ENCODE assay signal across 1 cellular context in the genomic region with DNA sequence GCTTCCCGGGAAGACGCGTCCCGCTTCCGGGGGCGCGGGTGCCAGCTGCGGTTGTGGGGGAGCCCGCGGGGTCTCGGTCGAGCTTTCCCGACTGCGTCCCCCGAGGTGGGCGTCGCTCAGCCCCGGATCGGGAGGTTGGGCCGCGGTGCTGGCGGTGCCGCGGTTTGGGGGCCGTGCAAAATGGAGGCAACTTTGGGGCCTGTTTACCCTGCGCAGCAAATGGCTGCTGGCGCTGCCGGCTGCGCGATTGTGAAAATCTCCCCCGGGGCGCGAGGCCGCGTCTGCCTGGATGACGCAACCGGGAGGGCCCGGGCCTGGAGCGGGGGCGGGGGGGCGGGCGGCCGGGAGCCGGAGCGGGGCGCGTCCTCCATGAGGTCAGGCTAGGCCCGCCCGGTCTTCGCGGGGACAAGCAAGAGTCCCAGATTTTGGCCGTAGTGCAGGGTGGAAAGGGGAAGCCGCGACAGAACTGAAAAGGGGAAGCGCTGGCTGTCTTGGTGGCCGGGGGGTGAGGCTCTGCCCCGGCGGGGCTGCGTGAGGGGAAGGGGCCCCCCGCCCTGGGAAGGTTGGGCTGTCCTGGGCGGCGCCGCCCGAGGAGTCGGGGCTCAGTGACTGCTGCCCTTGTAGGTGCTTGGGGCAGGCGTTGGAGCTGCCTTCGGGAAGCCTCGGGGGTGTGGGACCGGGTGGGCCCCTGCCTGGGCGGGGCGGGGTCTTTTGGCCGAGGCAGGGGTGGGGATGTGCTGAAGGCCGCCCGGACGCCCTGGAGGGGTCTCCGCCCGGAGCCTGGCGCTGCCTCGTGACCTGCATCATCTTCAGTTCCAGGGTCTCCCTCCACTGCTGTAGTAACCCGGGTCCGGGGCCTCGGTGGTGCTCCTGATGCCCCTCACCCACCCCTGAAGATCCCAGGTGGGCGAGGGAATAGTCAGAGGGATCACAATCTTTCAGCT.
TF ChIP-seq lines count a peak whose summit lies in the region.

No MANE protein-coding gene starts in this region.

TF ChIP-seq in GM12878, 131 proteins besides CTCF, POLR2A, EP300 and RAD21 (continued from another document):
- TF ChIP-seq, protein P1, sequence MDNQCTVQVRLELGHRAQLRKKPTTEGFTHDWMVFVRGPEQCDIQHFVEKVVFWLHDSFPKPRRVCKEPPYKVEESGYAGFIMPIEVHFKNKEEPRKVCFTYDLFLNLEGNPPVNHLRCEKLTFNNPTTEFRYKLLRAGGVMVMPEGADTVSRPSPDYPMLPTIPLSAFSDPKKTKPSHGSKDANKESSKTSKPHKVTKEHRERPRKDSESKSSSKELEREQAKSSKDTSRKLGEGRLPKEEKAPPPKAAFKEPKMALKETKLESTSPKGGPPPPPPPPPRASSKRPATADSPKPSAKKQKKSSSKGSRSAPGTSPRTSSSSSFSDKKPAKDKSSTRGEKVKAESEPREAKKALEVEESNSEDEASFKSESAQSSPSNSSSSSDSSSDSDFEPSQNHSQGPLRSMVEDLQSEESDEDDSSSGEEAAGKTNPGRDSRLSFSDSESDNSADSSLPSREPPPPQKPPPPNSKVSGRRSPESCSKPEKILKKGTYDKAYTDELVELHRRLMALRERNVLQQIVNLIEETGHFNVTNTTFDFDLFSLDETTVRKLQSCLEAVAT (IDR thresholded peaks at IDR 0.05) = no peak
- TF ChIP-seq LARP7 (IDR thresholded peaks at IDR 0.05) = peak; percentile 89; the same call in 1 of the 2 replicates
- no peak for TF ChIP-seq IRF4 (IDR thresholded peaks at IDR 0.05; ENCODE audit: low read depth, low read length)
- TF ChIP-seq SPI1 (IDR thresholded peaks at IDR 0.05; ENCODE audit: borderline replicate concordance, insufficient read depth, low read depth, low read length) = peak; percentile 92
- TF ChIP-seq, protein P2, sequence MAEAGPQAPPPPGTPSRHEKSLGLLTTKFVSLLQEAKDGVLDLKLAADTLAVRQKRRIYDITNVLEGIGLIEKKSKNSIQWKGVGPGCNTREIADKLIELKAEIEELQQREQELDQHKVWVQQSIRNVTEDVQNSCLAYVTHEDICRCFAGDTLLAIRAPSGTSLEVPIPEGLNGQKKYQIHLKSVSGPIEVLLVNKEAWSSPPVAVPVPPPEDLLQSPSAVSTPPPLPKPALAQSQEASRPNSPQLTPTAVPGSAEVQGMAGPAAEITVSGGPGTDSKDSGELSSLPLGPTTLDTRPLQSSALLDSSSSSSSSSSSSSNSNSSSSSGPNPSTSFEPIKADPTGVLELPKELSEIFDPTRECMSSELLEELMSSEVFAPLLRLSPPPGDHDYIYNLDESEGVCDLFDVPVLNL (IDR thresholded peaks at IDR 0.05; ENCODE audit: low read depth, low read length) = no peak
- TF ChIP-seq DPF2 (IDR thresholded peaks at IDR 0.05) = peak; percentile 42; the same call in 1 of the 2 replicates
- TF ChIP-seq NR2C2 (IDR thresholded peaks at IDR 0.05; ENCODE audit: borderline replicate concordance, control insufficient read depth, insufficient read length, low read depth) = no peak
- TF ChIP-seq NFXL1 (IDR thresholded peaks at IDR 0.05; ENCODE audit: borderline replicate concordance) = no peak
- TF ChIP-seq ETV6 (conservative IDR thresholded peaks at IDR 0.05 in 1 of 2, IDR thresholded peaks at IDR 0.05 in 1 of 2; ENCODE audit: borderline replicate concordance in 1 of 2, low read depth in 1 of 2) = no peak
- no peak for TF ChIP-seq ESRRA (IDR thresholded peaks at IDR 0.05; ENCODE audit: low read length)
- TF ChIP-seq IKZF1 (conservative IDR thresholded peaks at IDR 0.05) = peak; percentile 82
- peak in 1 of 2 experiments; percentile 80; a peak in 2 of 3 replicates for TF ChIP-seq EGR1 (IDR thresholded peaks at IDR 0.05; ENCODE audit: borderline replicate concordance in 1 of 2, low read depth in 2 of 2, low read length in 2 of 2)
- TF ChIP-seq, protein P3, sequence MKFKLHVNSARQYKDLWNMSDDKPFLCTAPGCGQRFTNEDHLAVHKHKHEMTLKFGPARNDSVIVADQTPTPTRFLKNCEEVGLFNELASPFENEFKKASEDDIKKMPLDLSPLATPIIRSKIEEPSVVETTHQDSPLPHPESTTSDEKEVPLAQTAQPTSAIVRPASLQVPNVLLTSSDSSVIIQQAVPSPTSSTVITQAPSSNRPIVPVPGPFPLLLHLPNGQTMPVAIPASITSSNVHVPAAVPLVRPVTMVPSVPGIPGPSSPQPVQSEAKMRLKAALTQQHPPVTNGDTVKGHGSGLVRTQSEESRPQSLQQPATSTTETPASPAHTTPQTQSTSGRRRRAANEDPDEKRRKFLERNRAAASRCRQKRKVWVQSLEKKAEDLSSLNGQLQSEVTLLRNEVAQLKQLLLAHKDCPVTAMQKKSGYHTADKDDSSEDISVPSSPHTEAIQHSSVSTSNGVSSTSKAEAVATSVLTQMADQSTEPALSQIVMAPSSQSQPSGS (IDR thresholded peaks at IDR 0.05; ENCODE audit: low read length) = no peak
- TF ChIP-seq CBX3 (IDR thresholded peaks at IDR 0.05; ENCODE audit: borderline replicate concordance, low read depth) = no peak
- 0 out of 2 replicates have a peak, but pooled peaks have one; percentile 17 for TF ChIP-seq MXI1 (IDR thresholded peaks at IDR 0.05; ENCODE audit: low read depth, low read length)
- peak; percentile 33; the same call in 1 of the 2 replicates for TF ChIP-seq POLR2AphosphoS2 (IDR thresholded peaks at IDR 0.05; ENCODE audit: low read depth, low read length)
